Comparison of ENCODE assay signal across 13 cellular contexts in genomic region chr16:9797306-9797705, GRCh38.
DNase-seq lines count a peak whose midpoint lies in the region; ATAC-seq and TF ChIP-seq lines count a peak whose summit lies in the region.
"Had no signal": no experiment of that assay in that cellular context is flagged by ENCODE, and none has a peak within 500 bp of the region (broad histone marks: within the 10 kb centered on the region; RNA-seq: fewer than 3 reads in every experiment).

No MANE protein-coding gene starts in this region.

- H3K27ac ChIP-seq in GM23248: no peak overlapping the region
- H3K27ac ChIP-seq in foreskin keratinocyte: no peak overlapping the region
- peak overlapping the region; percentile 55 for H3K27ac ChIP-seq in smooth muscle cell (ENCODE audit: low read depth)
- H3K27ac ChIP-seq: prostate gland had no signal

- no peak overlapping the region for H3K4me3 ChIP-seq in GM23248
- no peak overlapping the region for H3K4me3 ChIP-seq in smooth muscle cell
- H3K4me3 ChIP-seq: prostate gland had no signal

- H3K79me2 ChIP-seq in GM23248 (ENCODE audit: insufficient read depth): no peaks in the 10 kb centered on the region
- no peaks in the 10 kb centered on the region for H3K79me2 ChIP-seq in smooth muscle cell (ENCODE audit: low read depth)

- WGBS in GM23248 (ENCODE audit: low coverage in 1 of 2, low lambda C conversion rate in 2 of 2, missing lambda C conversion rate in 2 of 2), 2 experiments: 16 to 20% methylated on average over 6 of the region's 6 CpGs
- 18% methylated on average over 6 of the region's 6 CpGs for WGBS in smooth muscle cell (ENCODE audit: low lambda C conversion rate)

- TF ChIP-seq CTCF in foreskin keratinocyte (conservative IDR thresholded peaks at IDR 0.05) (no peak), smooth muscle cell (IDR thresholded peaks at IDR 0.05; ENCODE audit: borderline replicate concordance, insufficient read depth, poor library complexity, severe bottlenecking) (no peak)

- H3K36me3 ChIP-seq in GM23248 (ENCODE audit: low read depth) (no peaks in the 10 kb centered on the region), smooth muscle cell (ENCODE audit: low read depth) (no peaks in the 10 kb centered on the region)
- H3K36me3 ChIP-seq: prostate gland had no signal

- H3K9me3 ChIP-seq in GM23248 (ENCODE audit: low read depth) (no peaks in the 10 kb centered on the region), smooth muscle cell (replicated peaks; ENCODE audit: low read depth) (no peaks in the 10 kb centered on the region)
- H3K9me3 ChIP-seq: prostate gland had no signal

- ATAC-seq in foreskin keratinocyte: peak; percentile 43
- ATAC-seq in GM19452 (IDR thresholded peaks at IDR 0.05; ENCODE audit: unreplicated experiment): no peak
- ATAC-seq: activated T-cell treated with anti-CD3 and anti-CD28 coated beads, Interleukin-2, amount 50 U/mL, for 4 hours; HCT116; SK-N-SH treated with all-trans-retinoic acid at 6 μM for 48 hours had no signal

- H3F3A ChIP-seq in GM23248 (ENCODE audit: insufficient read depth) (no peaks in the 10 kb centered on the region), smooth muscle cell (ENCODE audit: low read depth) (no peaks in the 10 kb centered on the region)

- H3K4me1 ChIP-seq in GM23248 (ENCODE audit: insufficient read depth) (no peaks in the 10 kb centered on the region), foreskin keratinocyte (no peaks in the 10 kb centered on the region), smooth muscle cell (ENCODE audit: low read depth) (no peaks in the 10 kb centered on the region)
- H3K4me1 ChIP-seq: prostate gland had no signal

- H4K20me1 ChIP-seq in GM23248 (ENCODE audit: insufficient read depth) (no peaks in the 10 kb centered on the region), smooth muscle cell (ENCODE audit: low read depth) (no peaks in the 10 kb centered on the region)

- no peak overlapping the region for H3K9ac ChIP-seq in GM23248
- H3K9ac ChIP-seq in smooth muscle cell (ENCODE audit: low read depth): peak overlapping the region; percentile 35

- H3K27me3 ChIP-seq in GM23248 (replicated peaks; ENCODE audit: insufficient read depth) (no peaks in the 10 kb centered on the region), foreskin keratinocyte (no peaks in the 10 kb centered on the region), smooth muscle cell (ENCODE audit: low read depth) (no peaks in the 10 kb centered on the region)

- DNase-seq in GM23248 (peak; percentile 22), T1000 (lab: John Stamatoyannopoulos, UW) (peak; percentile 65), foreskin keratinocyte (peak; percentile 1 to 11), smooth muscle cell (lab: John Stamatoyannopoulos, UW; ENCODE audit: unreplicated experiment) (no peak), UCSD-AML1 (lab: John Stamatoyannopoulos, UW; ENCODE audit: unreplicated experiment) (no peak), COR-L47 (lab: John Stamatoyannopoulos, UW) (no peak)
- DNase-seq: activated T-cell treated with anti-CD3 and anti-CD28 coated beads, Interleukin-2, amount 50 U/mL, for 4 hours; anterior cingulate cortex; NCI-H1930 had no signal

- H2AFZ ChIP-seq in GM23248 (no peak overlapping the region), smooth muscle cell (ENCODE audit: low read depth) (no peak overlapping the region)

- no peaks in the 10 kb centered on the region for H3K9me2 ChIP-seq in GM23248 (ENCODE audit: insufficient read depth)

- in situ Hi-C loops in GM23248 (cut with MboI): no loop called here

- H3K4me2 ChIP-seq in GM23248 (ENCODE audit: unreplicated experiment) (no peak overlapping the region), smooth muscle cell (peak overlapping the region; percentile 40)

Comparison
In these comparisons a context has a peak if more than half of its experiments do, and no peak if none do; other contexts are left out.
1. DNase-seq: peak in GM23248 (single experiment), T1000 (single experiment) and foreskin keratinocyte (2 of 2); none in smooth muscle cell (single experiment), UCSD-AML1 (single experiment) and COR-L47 (single experiment).